Comparison of ENCODE assay signal across 22 cellular contexts in the genomic region with DNA sequence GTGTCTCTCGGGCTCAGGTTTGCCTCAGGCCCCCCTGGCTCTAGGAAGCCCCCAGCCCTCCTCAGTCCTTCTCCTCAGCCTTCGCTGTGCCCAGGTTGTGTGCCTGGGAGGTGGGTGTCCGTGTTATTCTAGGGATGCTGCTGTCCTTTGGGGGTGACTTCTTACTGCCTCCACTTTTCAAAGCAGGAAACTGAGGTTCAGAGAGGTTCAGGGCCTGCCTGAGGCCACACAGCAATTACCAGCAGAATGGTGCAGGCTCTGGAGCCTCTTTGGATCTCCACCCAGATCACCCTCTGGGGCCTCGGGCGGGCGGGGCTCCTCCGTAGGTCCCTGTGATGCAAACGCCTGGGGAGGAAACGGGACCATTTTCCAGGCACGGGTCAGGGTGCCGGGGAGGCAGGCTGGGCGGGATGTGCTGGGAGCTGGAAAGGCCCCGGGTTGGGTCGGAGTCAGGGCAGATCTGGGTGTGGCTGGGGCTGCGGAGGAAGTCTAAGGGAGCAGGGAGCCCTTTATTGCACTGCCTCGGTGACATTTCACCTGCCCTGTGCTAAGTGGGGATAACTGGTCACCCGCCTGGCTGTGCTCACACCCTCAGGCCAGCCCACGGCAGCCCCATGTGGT. TPM values are rescaled to one million over a fixed set of nuclear protein-coding genes. Genes with fewer than 3 reads are reported as not detected.
DNase-seq lines count a peak whose midpoint lies in the region; ATAC-seq, FAIRE-seq and TF ChIP-seq lines count a peak whose summit lies in the region.
"Had no signal": no experiment of that assay in that cellular context is flagged by ENCODE, and none has a peak within 500 bp of the region (broad histone marks: within the 10 kb centered on the region; RNA-seq: fewer than 3 reads in every experiment).

No MANE protein-coding gene starts in this region.

- CTCF ChIA-PET in A549 (lab: Yijun Ruan, JAX): interaction anchor here (0.8 to 1.4 kb wide), 2 partner anchors 13 kb away, joined by 3 to 5 read pairs; no protein-coding TSS in a partner anchor
- CTCF ChIA-PET in K562 (lab: Yijun Ruan, JAX; ENCODE audit: low intra/inter-chr PET ratio): no interaction called here
- CTCF ChIA-PET in CD4-positive, alpha-beta memory T cell (lab: Charles Lee; ENCODE audit: partially characterized antibody): interaction anchor here (1.2 kb wide), 1 partner anchor 11 kb away, joined by 3 read pairs; no protein-coding TSS in a partner anchor

- H2BK12ac ChIP-seq in neuronal stem cell (ENCODE audit: low read length): no peak overlapping the region

- H3K18ac ChIP-seq in neuronal stem cell (ENCODE audit: low read length): no peak overlapping the region

- H3K27me3 ChIP-seq in K562 (ENCODE audit: control insufficient read depth in 2 of 2, insufficient read depth in 2 of 2, low read length in 2 of 2) (peaks cover 5 to 36% of the 10 kb centered on the region in 2 experiments; a peak in 4 of 5 replicates), neuronal stem cell (ENCODE audit: control insufficient read depth in 3 of 3, insufficient read depth in 3 of 3, low read depth in 1 of 3, low read length in 3 of 3) (peaks cover 0 to 63% (median 0%) of the 10 kb centered on the region in 3 experiments)
- H3K27me3 ChIP-seq in CD4-positive, alpha-beta memory T cell (ENCODE audit: insufficient read depth, low read length): no peaks in the 10 kb centered on the region

- no peak for TF ChIP-seq POLR2A in A549 (IDR thresholded peaks at IDR 0.05; ENCODE audit: low read length)
- no peak for TF ChIP-seq POLR2A in K562 (conservative IDR thresholded peaks at IDR 0.05)

- H3K4me3 Mint-ChIP-seq in CD4-positive, alpha-beta memory T cell: no peak overlapping the region
- H3K4me3 Mint-ChIP-seq: CD8-positive, alpha-beta T cell had no signal

- no peaks in the 10 kb centered on the region for H3K36me3 Mint-ChIP-seq in CD4-positive, alpha-beta memory T cell
- H3K36me3 Mint-ChIP-seq: CD8-positive, alpha-beta T cell had no signal

- H3K4me3 ChIP-seq in A549 (no peak overlapping the region), K562 (no peak overlapping the region), neuronal stem cell (ENCODE audit: low read length in 2 of 2) (no peak overlapping the region)
- H3K4me3 ChIP-seq in CD4-positive, alpha-beta memory T cell (ENCODE audit: low read length in 2 of 2): no peak overlapping the region
- H3K4me3 ChIP-seq: GM12878 had no signal

- no peaks in the 10 kb centered on the region for H3K4me1 Mint-ChIP-seq in CD4-positive, alpha-beta memory T cell

- no peaks in the 10 kb centered on the region for H4K20me1 ChIP-seq in K562 (replicated peaks; ENCODE audit: control insufficient read depth, insufficient read depth, low read length)

- H3K9ac ChIP-seq in K562 (ENCODE audit: insufficient read depth in 1 of 2, low read depth in 2 of 2, low read length in 2 of 2) (0 out of 4 replicates have a peak overlapping the region, but pooled peaks of 1 of the 2 experiments have one; percentile 31), neuronal stem cell (ENCODE audit: low read depth, low read length, poor library complexity) (peak overlapping the region; percentile 16)

- no peak for DNase-seq in A549 (ENCODE audit: low read depth in 1 of 2, low spot score in 1 of 2)
- DNase-seq in HT-29 (ENCODE audit: low spot score): peak; percentile 28
- DNase-seq in K562 (ENCODE audit: extremely low read depth in 1 of 4, low spot score in 3 of 4): no peak
- DNase-seq in neuronal stem cell (ENCODE audit: low spot score): no peak
- no peak for DNase-seq in CD4-positive, alpha-beta memory T cell
- no peak for DNase-seq in mucosa of gallbladder (ENCODE audit: low spot score)
- DNase-seq in GM13976 (ENCODE audit: low spot score): no peak
- DNase-seq: DMS53, EL, IMR-90, Karpas-422, NCI-H1417 treated with DMSO at 0.1 percent for 48 hours, NCI-H1930, NCI-H226, PC-3, SW 1271 had no signal

- H2AK5ac ChIP-seq in neuronal stem cell (ENCODE audit: low read depth, low read length): peak overlapping the region; percentile 83

- H3K27ac ChIP-seq in A549 (no peak overlapping the region), K562 (ENCODE audit: extremely low read depth, low read depth, low read length) (no peak overlapping the region), neuronal stem cell (replicated peaks; ENCODE audit: low read length) (no peak overlapping the region)
- H3K27ac ChIP-seq in CD4-positive, alpha-beta memory T cell (ENCODE audit: low read depth, low read length): no peak overlapping the region

- no peak overlapping the region for H3K4ac ChIP-seq in neuronal stem cell (ENCODE audit: low read length)

- H3K9me1 ChIP-seq in K562 (ENCODE audit: control insufficient read depth, insufficient read depth, low read length): no peaks in the 10 kb centered on the region

- no peaks in the 10 kb centered on the region for H3K9me3 ChIP-seq in A549
- no peaks in the 10 kb centered on the region for H3K9me3 ChIP-seq in K562 (replicated peaks; ENCODE audit: control insufficient read depth, insufficient read depth, low read depth, low read length)
- H3K9me3 ChIP-seq in neuronal stem cell (replicated peaks in 1 of 2; ENCODE audit: control insufficient read depth in 2 of 2, insufficient read depth in 1 of 2, low read depth in 1 of 2, low read length in 2 of 2): no peaks in the 10 kb centered on the region
- no peaks in the 10 kb centered on the region for H3K9me3 ChIP-seq in CD4-positive, alpha-beta memory T cell (ENCODE audit: control insufficient read depth in 1 of 2, low read length in 2 of 2)

- no peaks in the 10 kb centered on the region for H3K9me3 Mint-ChIP-seq in CD4-positive, alpha-beta memory T cell
- H3K9me3 Mint-ChIP-seq: CD8-positive, alpha-beta T cell had no signal

- H4K8ac ChIP-seq in neuronal stem cell (ENCODE audit: low read depth, low read length): no peak overlapping the region

- POLR2A ChIA-PET in A549 (lab: Yijun Ruan, JAX) (no interaction called here), K562 (lab: Yijun Ruan, JAX) (no interaction called here)
- POLR2A ChIA-PET in CD4-positive, alpha-beta memory T cell (lab: Charles Lee; ENCODE audit: partially characterized antibody): no interaction called here

- H3K4me1 ChIP-seq in A549 (no peaks in the 10 kb centered on the region), K562 (replicated peaks in 1 of 2; ENCODE audit: control insufficient read depth in 2 of 2, insufficient read depth in 2 of 2, low read length in 2 of 2) (peaks cover 12 to 78% of the 10 kb centered on the region in 2 experiments; a peak in 4 of 5 replicates), neuronal stem cell (ENCODE audit: control insufficient read depth in 2 of 2, insufficient read depth in 1 of 2, low read depth in 1 of 2, low read length in 2 of 2) (peaks cover 9 to 23% of the 10 kb centered on the region in 2 donors)
- no peaks in the 10 kb centered on the region for H3K4me1 ChIP-seq in CD4-positive, alpha-beta memory T cell (ENCODE audit: insufficient read depth, low read length)

- no peak overlapping the region for H3K23ac ChIP-seq in neuronal stem cell (ENCODE audit: low read depth, low read length, poor library complexity)

- H3K4me2 ChIP-seq in A549: no peak overlapping the region
- no peak overlapping the region for H3K4me2 ChIP-seq in K562 (ENCODE audit: insufficient read depth, low read length)
- H3K4me2 ChIP-seq in neuronal stem cell (ENCODE audit: insufficient read depth, low read length, poor library complexity, severe bottlenecking): no peak overlapping the region

- H2AFZ ChIP-seq in K562 (ENCODE audit: low read depth, low read length): no peak overlapping the region
- no peak overlapping the region for H2AFZ ChIP-seq in neuronal stem cell (ENCODE audit: low read length)

- intact Hi-C loops in K562 (cut with micrococcal nuclease): no loop called here
- intact Hi-C loops in CD4-positive, alpha-beta memory T cell (cut with micrococcal nuclease): no loop called here

- 49% methylated on average over 15 of the region's 18 CpGs for WGBS in A549 (ENCODE audit: missing lambda C conversion rate)
- WGBS in K562 (ENCODE audit: insufficient coverage, low coverage, missing lambda C conversion rate): 10% methylated on average over 15 of the region's 18 CpGs
- WGBS in neuronal stem cell (ENCODE audit: extremely low coverage in 2 of 2, insufficient read length in 2 of 2, insufficient replicate concordance in 1 of 2), 2 donors: no CpG with 5 or more reads among the region's 18 CpGs

- no peak for TF ChIP-seq CTCF in A549 (IDR thresholded peaks at IDR 0.05)
- TF ChIP-seq CTCF in K562 (IDR thresholded peaks at IDR 0.05 in 2 of 3, conservative IDR thresholded peaks at IDR 0.05 in 1 of 3; ENCODE audit: insufficient read depth in 2 of 3, low read depth in 1 of 3, low read length in 3 of 3): no peak
- no peak for TF ChIP-seq CTCF in GM13976 (IDR thresholded peaks at IDR 0.05; ENCODE audit: borderline replicate concordance, control extremely low read depth, extremely low read depth, insufficient read depth, missing control alignments)

- no peaks in the 10 kb centered on the region for H3K36me3 ChIP-seq in K562 (ENCODE audit: control insufficient read depth, insufficient read depth, low read length)
- no peaks in the 10 kb centered on the region for H3K36me3 ChIP-seq in neuronal stem cell (replicated peaks in 1 of 2; ENCODE audit: control insufficient read depth in 2 of 2, insufficient read depth in 2 of 2, low read length in 2 of 2)
- no peaks in the 10 kb centered on the region for H3K36me3 ChIP-seq in CD4-positive, alpha-beta memory T cell (ENCODE audit: insufficient read depth, low read length)

- FAIRE-seq in A549 (lab: Jason Lieb, UNC) (no peak), K562 (lab: Jason Lieb, UNC) (no peak)
- FAIRE-seq: A204.1, GM12878, H54 had no signal

- TF ChIP-seq RAD21 in A549 (conservative IDR thresholded peaks at IDR 0.05 in 1 of 2, IDR thresholded peaks at IDR 0.05 in 1 of 2) (no peak), K562 (CRISPR knock-in tag; conservative IDR thresholded peaks at IDR 0.05 in 1 of 2, IDR thresholded peaks at IDR 0.05 in 1 of 2) (no peak)

- TF ChIP-seq EP300 in A549 (IDR thresholded peaks at IDR 0.05) (no peak), K562 (IDR thresholded peaks at IDR 0.05; ENCODE audit: low read length) (no peak)

- H3K27me3 Mint-ChIP-seq in CD4-positive, alpha-beta memory T cell: peaks cover 2 to 9% of the 10 kb centered on the region in 2 donors

- H3K14ac ChIP-seq in neuronal stem cell (ENCODE audit: low read length): no peak overlapping the region

- H2BK15ac ChIP-seq in neuronal stem cell (ENCODE audit: low read length): peak overlapping the region; percentile 83

- in situ Hi-C loops in K562 (cut with MboI): no loop called here
- in situ Hi-C loops in GM13976 (cut with MboI; ENCODE audit: low sequenced_read_pairs, unreplicated experiment): no loop called here

- peak overlapping the region; percentile 47 for H2BK120ac ChIP-seq in neuronal stem cell (ENCODE audit: low read depth, low read length)

- ATAC-seq in A549: no peak; a peak in 1 of 6 replicates
- peak; percentile 32 for ATAC-seq in K562
- ATAC-seq: CD8-positive, alpha-beta T cell; GM12878; PC-3 had no signal

- no TSS peak for BruUV-seq in K562 (replicated peaks; lab: Mats Ljungman, UMichigan)

- H3K79me2 ChIP-seq in K562 (ENCODE audit: control insufficient read depth, insufficient read depth, low read length): no peaks in the 10 kb centered on the region

- H3K79me1 ChIP-seq in neuronal stem cell (ENCODE audit: low read depth, low read length): no peaks in the 10 kb centered on the region

- no peak overlapping the region for H4K91ac ChIP-seq in neuronal stem cell (ENCODE audit: low read depth, low read length, poor library complexity)

- H2BK5ac ChIP-seq in neuronal stem cell (ENCODE audit: low read length): no peak overlapping the region

- H3K27ac Mint-ChIP-seq in CD4-positive, alpha-beta memory T cell: no peak overlapping the region
- H3K27ac Mint-ChIP-seq: CD8-positive, alpha-beta T cell had no signal

RNA-seq across cellular contexts. Expression of gene GATA5, which starts 23.2 kb away (rescaled TPM):
- polyA plus RNA-seq in A549 (2011; rRNA removed) (0.21 and 0.22 TPM in 2 replicates), A549 (2017; fragmentation: RNase III; extraction: RNeasy Plus Mini Kit Qiagen cat#74134 plus additional on column Dnase treatment) (0.45 to 0.82 TPM (median 0.72 TPM) in 3 replicates), K562 (2011; rRNA removed) (0.57 and 0.68 TPM in 2 replicates), K562 (2014; fragmentation: Illumina TruSeq; extraction: Trizol) (0.09 and 0.11 TPM in 2 replicates), K562 (2014; fragmentation: Nextera tagmentation; extraction: Ambion mirVana) (not detected), K562 (2014; rRNA removed) (0.16 and 0.34 TPM in 2 replicates)
- polyA plus RNA-seq in A549 (2012; cell fraction: cytosol; rRNA removed): 0.32 and 0.52 TPM in 2 replicates
- 0.28 and 0.49 TPM in 2 replicates for polyA plus RNA-seq in A549 (2012; cell fraction: nucleus; rRNA removed)
- 0.29 TPM in 2 replicates for polyA minus RNA-seq in A549 (2011; rRNA and poly(A)+ RNA removed)
- 0.05 and 0.13 TPM in 2 replicates for total RNA-seq in HT-29 (2014; rRNA removed; shearing (Covaris generic))
- total RNA-seq in K562 (2011; cell fraction: chromatin; rRNA removed; ENCODE audit: low replicate concordance): 0.40 and 1.3 TPM in 2 replicates
- total RNA-seq in K562 (2011; cell fraction: nucleolus; rRNA removed): 0.66 and 0.67 TPM in 2 replicates
- 0.29 and 0.46 TPM in 2 replicates for total RNA-seq in K562 (2011; cell fraction: nucleoplasm; rRNA removed)
- total RNA-seq in K562 (2014; rRNA removed) (0.18 and 0.45 TPM in 2 replicates), K562 (2014; rRNA removed; fragmentation: Illumina TruSeq; extraction: Trizol) (0.06 TPM in 1 of 2 replicates, not detected in the other), K562 (2015; rRNA removed; fragmentation: Illumina TruSeq; extraction: Trizol) (0.08 and 0.22 TPM in 2 replicates), K562 (2021) (0.49 TPM in 2 replicates), mucosa of gallbladder (8.7 TPM)
- 0.68 and 2.4 TPM in 2 replicates for polyA plus RNA-seq in K562 (2011; cell fraction: cytosol; rRNA removed)
- polyA plus RNA-seq in K562 (2011; cell fraction: nucleus; rRNA removed): 1.4 and 2.7 TPM in 2 replicates
- 0.43 and 0.44 TPM in 2 replicates for polyA plus RNA-seq in K562 (2012)
- polyA minus RNA-seq in K562 (2011; rRNA and poly(A)+ RNA removed): 0.12 and 0.39 TPM in 2 replicates
- polyA minus RNA-seq in K562 (2011; cell fraction: cytosol; rRNA and poly(A)+ RNA removed): 0.86 and 1.5 TPM in 2 replicates
- polyA minus RNA-seq in K562 (2011; cell fraction: nucleus; rRNA and poly(A)+ RNA removed): 0.67 TPM in 2 replicates
- 0.08 TPM for polyA plus RNA-seq in neuronal stem cell (2013, experiment 1 of 2)
- polyA plus RNA-seq in neuronal stem cell (2013, experiment 2 of 2): 0.11 TPM
- total RNA-seq in CD4-positive, alpha-beta memory T cell: not detected
- polyA plus RNA-seq in CD4-positive, alpha-beta memory T cell: not detected
- total RNA-seq: CD8-positive, alpha-beta T cell; GM12878; IMR-90; MCF 10A had no signal
- polyA plus RNA-seq: BJ, GM12878, IMR-90 had no signal

RNA-seq across cellular contexts. Expression of gene RBBP8NL, which starts 25.2 kb away (rescaled TPM):
- not detected in 2 replicates for polyA plus RNA-seq in A549 (2011; rRNA removed)
- not detected in 2 replicates for polyA plus RNA-seq in A549 (2012; cell fraction: cytosol; rRNA removed)
- not detected in 2 replicates for polyA plus RNA-seq in A549 (2012; cell fraction: nucleus; rRNA removed)
- not detected in 3 replicates for polyA plus RNA-seq in A549 (2017; fragmentation: RNase III; extraction: RNeasy Plus Mini Kit Qiagen cat#74134 plus additional on column Dnase treatment)
- polyA minus RNA-seq in A549 (2011; rRNA and poly(A)+ RNA removed): not detected in 2 replicates
- 24.4 and 26.7 TPM in 2 replicates for total RNA-seq in HT-29 (2014; rRNA removed; shearing (Covaris generic))
- total RNA-seq in K562 (2011; cell fraction: chromatin; rRNA removed; ENCODE audit: low replicate concordance): not detected in 2 replicates
- not detected in 2 replicates for total RNA-seq in K562 (2011; cell fraction: nucleolus; rRNA removed)
- total RNA-seq in K562 (2011; cell fraction: nucleoplasm; rRNA removed): not detected in 2 replicates
- not detected in 2 replicates for total RNA-seq in K562 (2014; rRNA removed)
- total RNA-seq in K562 (2014; rRNA removed; fragmentation: Illumina TruSeq; extraction: Trizol): not detected in 2 replicates
- not detected in 2 replicates for total RNA-seq in K562 (2015; rRNA removed; fragmentation: Illumina TruSeq; extraction: Trizol)
- not detected in 2 replicates for total RNA-seq in K562 (2021)
- not detected in 2 replicates for polyA plus RNA-seq in K562 (2011; rRNA removed)
- 0.04 TPM in 1 of 2 replicates, not detected in the other for polyA plus RNA-seq in K562 (2011; cell fraction: cytosol; rRNA removed)
- polyA plus RNA-seq in K562 (2011; cell fraction: nucleus; rRNA removed): 0.09 TPM in 1 of 2 replicates, not detected in the other
- polyA plus RNA-seq in K562 (2012): not detected in 2 replicates
- polyA plus RNA-seq in K562 (2014; fragmentation: Illumina TruSeq; extraction: Trizol): not detected in 2 replicates
- not detected for polyA plus RNA-seq in K562 (2014; fragmentation: Nextera tagmentation; extraction: Ambion mirVana)
- polyA plus RNA-seq in K562 (2014; rRNA removed): not detected in 2 replicates
- not detected in 2 replicates for polyA minus RNA-seq in K562 (2011; rRNA and poly(A)+ RNA removed)
- not detected in 2 replicates for polyA minus RNA-seq in K562 (2011; cell fraction: cytosol; rRNA and poly(A)+ RNA removed)
- not detected in 2 replicates for polyA minus RNA-seq in K562 (2011; cell fraction: nucleus; rRNA and poly(A)+ RNA removed)
- polyA plus RNA-seq in neuronal stem cell (2013, experiment 1 of 2): not detected
- polyA plus RNA-seq in neuronal stem cell (2013, experiment 2 of 2): not detected
- total RNA-seq in CD4-positive, alpha-beta memory T cell: not detected
- polyA plus RNA-seq in CD4-positive, alpha-beta memory T cell: not detected
- total RNA-seq in mucosa of gallbladder: 6.2 TPM
- total RNA-seq: CD8-positive, alpha-beta T cell; GM12878; IMR-90; MCF 10A had no signal
- polyA plus RNA-seq: BJ, GM12878, IMR-90 had no signal

RNA-seq across cellular contexts. Expression of gene CABLES2, which starts 45.5 kb away (rescaled TPM):
- 3.9 and 5.0 TPM in 2 replicates for polyA plus RNA-seq in A549 (2011; rRNA removed)
- polyA plus RNA-seq in A549 (2012; cell fraction: cytosol; rRNA removed): 5.9 and 7.3 TPM in 2 replicates
- 9.4 and 10.5 TPM in 2 replicates for polyA plus RNA-seq in A549 (2012; cell fraction: nucleus; rRNA removed)
- 5.6 to 7.7 TPM (median 6.6 TPM) in 3 replicates for polyA plus RNA-seq in A549 (2017; fragmentation: RNase III; extraction: RNeasy Plus Mini Kit Qiagen cat#74134 plus additional on column Dnase treatment)
- polyA minus RNA-seq in A549 (2011; rRNA and poly(A)+ RNA removed): 6.1 and 7.1 TPM in 2 replicates
- total RNA-seq in HT-29 (2014; rRNA removed; shearing (Covaris generic)): 9.5 and 9.8 TPM in 2 replicates
- 3.6 and 7.1 TPM in 2 replicates for total RNA-seq in K562 (2011; cell fraction: chromatin; rRNA removed; ENCODE audit: low replicate concordance)
- 3.0 and 3.3 TPM in 2 replicates for total RNA-seq in K562 (2011; cell fraction: nucleolus; rRNA removed)
- 2.5 and 3.0 TPM in 2 replicates for total RNA-seq in K562 (2011; cell fraction: nucleoplasm; rRNA removed)
- total RNA-seq in K562 (2014; rRNA removed): 1.2 and 2.0 TPM in 2 replicates
- total RNA-seq in K562 (2014; rRNA removed; fragmentation: Illumina TruSeq; extraction: Trizol): 0.93 and 1.3 TPM in 2 replicates
- total RNA-seq in K562 (2015; rRNA removed; fragmentation: Illumina TruSeq; extraction: Trizol): 1.4 and 1.6 TPM in 2 replicates
- total RNA-seq in K562 (2021): 3.7 and 4.2 TPM in 2 replicates
- 2.2 and 2.5 TPM in 2 replicates for polyA plus RNA-seq in K562 (2011; rRNA removed)
- 2.6 and 3.8 TPM in 2 replicates for polyA plus RNA-seq in K562 (2011; cell fraction: cytosol; rRNA removed)
- 5.3 and 9.0 TPM in 2 replicates for polyA plus RNA-seq in K562 (2011; cell fraction: nucleus; rRNA removed)
- polyA plus RNA-seq in K562 (2012): 3.9 and 7.7 TPM in 2 replicates
- 2.7 and 3.2 TPM in 2 replicates for polyA plus RNA-seq in K562 (2014; fragmentation: Illumina TruSeq; extraction: Trizol)
- under 1 TPM; 0.46 to 0.72 TPM for polyA plus RNA-seq in K562 (2014; fragmentation: Nextera tagmentation; extraction: Ambion mirVana)
- 2.1 and 2.2 TPM in 2 replicates for polyA plus RNA-seq in K562 (2014; rRNA removed)
- 1.1 and 1.7 TPM in 2 replicates for polyA minus RNA-seq in K562 (2011; rRNA and poly(A)+ RNA removed)
- 5.1 and 5.4 TPM in 2 replicates for polyA minus RNA-seq in K562 (2011; cell fraction: cytosol; rRNA and poly(A)+ RNA removed)
- polyA minus RNA-seq in K562 (2011; cell fraction: nucleus; rRNA and poly(A)+ RNA removed): 1.6 and 1.7 TPM in 2 replicates
- polyA plus RNA-seq in neuronal stem cell (2013, experiment 1 of 2): 15.0 TPM
- polyA plus RNA-seq in neuronal stem cell (2013, experiment 2 of 2): 14.9 TPM
- 1 to 10 TPM; 5.9 to 7.5 TPM for total RNA-seq in CD4-positive, alpha-beta memory T cell
- 1 to 10 TPM in 1 of 2 donors, under 1 TPM in 1; 0.45 to 1.8 TPM for polyA plus RNA-seq in CD4-positive, alpha-beta memory T cell
- total RNA-seq in mucosa of gallbladder: 5.2 TPM

Comparison
In these comparisons a context has a peak if more than half of its experiments do, and no peak if none do; other contexts are left out.
1. Of the 35 proteins assayed by ChIP-seq in both K562 and A549: peak only in K562: none; only in A549: none; in both: ZFP36; in neither: 34.